In genomic region chr9:93595861-93596365, GRCh38 we compare ENCODE assay signal across 17 cellular contexts. TPM values are rescaled to one million over a fixed set of nuclear protein-coding genes. Genes with fewer than 3 reads are reported as not detected.
DNase-seq lines count a peak whose midpoint lies in the region; ATAC-seq and TF ChIP-seq lines count a peak whose summit lies in the region.
"Had no signal": no experiment of that assay in that cellular context is flagged by ENCODE, and none has a peak within 500 bp of the region (broad histone marks: within the 10 kb centered on the region; RNA-seq: fewer than 3 reads in every experiment).

No MANE protein-coding gene starts in this region.

- peaks cover 30% of the 10 kb centered on the region for H3K4me1 Mint-ChIP-seq in activated naive CD8-positive, alpha-beta T cell treated with anti-CD3 and anti-CD28 coated beads, Interleukin-2, amount 10 ng/mL, durations not matched to agents 7 days and 5 days
- H3K4me1 Mint-ChIP-seq in activated naive CD8-positive, alpha-beta T cell treated with anti-CD3 and anti-CD28 coated beads, Interleukin-2, amount 50 U/mL, for 24 hours: peaks cover 46% of the 10 kb centered on the region
- peaks cover 29% of the 10 kb centered on the region for H3K4me1 Mint-ChIP-seq in neural crest cell
- H3K4me1 Mint-ChIP-seq in H9: peaks cover 40 to 53% of the 10 kb centered on the region in 2 experiments

- no peak overlapping the region for H2BK120ac ChIP-seq in H9 (ENCODE audit: low read depth, low read length, poor library complexity, severe bottlenecking)

- peaks cover 2% of the 10 kb centered on the region for H4K20me1 ChIP-seq in H9 (ENCODE audit: control insufficient read depth, insufficient read depth, insufficient read length)

- no peak overlapping the region for H4K91ac ChIP-seq in H9 (ENCODE audit: insufficient read length, low read depth, low read length)

- TF ChIP-seq CTCF in neural crest cell (conservative IDR thresholded peaks at IDR 0.05): no peak
- TF ChIP-seq CTCF in H9 (conservative IDR thresholded peaks at IDR 0.05): no peak

- H2BK12ac ChIP-seq in H9 (ENCODE audit: insufficient read length, low read depth, low read length): no peak overlapping the region

- H3K23ac ChIP-seq in H9 (ENCODE audit: insufficient read length, low read depth, low read length): no peak overlapping the region

- no peak overlapping the region for H3K14ac ChIP-seq in H9 (ENCODE audit: insufficient read depth, low read length)

- no peak overlapping the region for H2AFZ ChIP-seq in H9 (ENCODE audit: low read length)
- H2AFZ ChIP-seq: GM23248 had no signal

- no peak overlapping the region for H3K4me3 Mint-ChIP-seq in activated naive CD8-positive, alpha-beta T cell treated with anti-CD3 and anti-CD28 coated beads, Interleukin-2, amount 10 ng/mL, durations not matched to agents 7 days and 5 days
- H3K4me3 Mint-ChIP-seq in activated naive CD8-positive, alpha-beta T cell treated with anti-CD3 and anti-CD28 coated beads, Interleukin-2, amount 50 U/mL, for 24 hours: no peak overlapping the region
- H3K4me3 Mint-ChIP-seq in neural crest cell (no peak overlapping the region), H9 (no peak overlapping the region)
- H3K4me3 Mint-ChIP-seq: CD8-positive, alpha-beta T cell had no signal

- H3K79me2 ChIP-seq in H9 (ENCODE audit: insufficient read depth, low read length): no peaks in the 10 kb centered on the region

- H3K27ac ChIP-seq in H9 (ENCODE audit: insufficient read length, low read depth, low read length): no peak overlapping the region
- H3K27ac ChIP-seq: A549, GM23248 had no signal

- no peaks in the 10 kb centered on the region for H3K27me3 Mint-ChIP-seq in activated naive CD8-positive, alpha-beta T cell treated with anti-CD3 and anti-CD28 coated beads, Interleukin-2, amount 10 ng/mL, durations not matched to agents 7 days and 5 days
- no peaks in the 10 kb centered on the region for H3K27me3 Mint-ChIP-seq in activated naive CD8-positive, alpha-beta T cell treated with anti-CD3 and anti-CD28 coated beads, Interleukin-2, amount 50 U/mL, for 24 hours
- H3K27me3 Mint-ChIP-seq in neural crest cell (ENCODE audit: low read depth) (no peaks in the 10 kb centered on the region), H9 (ENCODE audit: low read depth) (no peaks in the 10 kb centered on the region)

- no peak overlapping the region for H3T11ph ChIP-seq in H9 (ENCODE audit: low read length)

- no peak for ATAC-seq in activated naive CD8-positive, alpha-beta T cell treated with anti-CD3 and anti-CD28 coated beads, Interleukin-2, amount 10 ng/mL, durations not matched to agents 7 days and 5 days (ENCODE audit: low read depth)
- no peak for ATAC-seq in activated naive CD8-positive, alpha-beta T cell treated with anti-CD3 and anti-CD28 coated beads, Interleukin-2, amount 50 U/mL, for 24 hours
- ATAC-seq: A549; CD8-positive, alpha-beta T cell had no signal

- H2BK15ac ChIP-seq in H9 (ENCODE audit: low read depth, low read length): no peak overlapping the region

- no CpG with 5 or more reads among the region's 5 CpGs for WGBS in H9 (ENCODE audit: extremely low coverage, insufficient read length, low lambda C conversion rate)

- peaks cover 15% of the 10 kb centered on the region; the same call in 1 of the 2 replicates for H3K4me1 ChIP-seq in H9 (ENCODE audit: insufficient read depth, low read length)

- no peak overlapping the region for H4K5ac ChIP-seq in H9 (ENCODE audit: insufficient read length, low read depth, low read length)

- POLR2A ChIA-PET in activated naive CD8-positive, alpha-beta T cell treated with anti-CD3 and anti-CD28 coated beads, Interleukin-2, amount 10 ng/mL, durations not matched to agents 7 days and 5 days (lab: Charles Lee): no interaction called here

- H3K27ac Mint-ChIP-seq in activated naive CD8-positive, alpha-beta T cell treated with anti-CD3 and anti-CD28 coated beads, Interleukin-2, amount 10 ng/mL, durations not matched to agents 7 days and 5 days: no peak overlapping the region
- no peak overlapping the region for H3K27ac Mint-ChIP-seq in activated naive CD8-positive, alpha-beta T cell treated with anti-CD3 and anti-CD28 coated beads, Interleukin-2, amount 50 U/mL, for 24 hours
- H3K27ac Mint-ChIP-seq in neural crest cell (ENCODE audit: unreplicated experiment): peak overlapping the region; percentile 86
- H3K27ac Mint-ChIP-seq in H9: peak overlapping the region in 1 of 3 experiments; percentile 22; a peak in 2 of 7 replicates
- H3K27ac Mint-ChIP-seq: CD8-positive, alpha-beta T cell had no signal

- no peak overlapping the region for H2BK20ac ChIP-seq in H9 (ENCODE audit: low read depth, low read length, poor library complexity, severe bottlenecking)

- no peak overlapping the region for H3K56ac ChIP-seq in H9 (ENCODE audit: insufficient read length, low read depth, low read length)

- H3K36me3 Mint-ChIP-seq in activated naive CD8-positive, alpha-beta T cell treated with anti-CD3 and anti-CD28 coated beads, Interleukin-2, amount 10 ng/mL, durations not matched to agents 7 days and 5 days: no peaks in the 10 kb centered on the region
- H3K36me3 Mint-ChIP-seq in activated naive CD8-positive, alpha-beta T cell treated with anti-CD3 and anti-CD28 coated beads, Interleukin-2, amount 50 U/mL, for 24 hours (ENCODE audit: low read depth): no peaks in the 10 kb centered on the region
- H3K36me3 Mint-ChIP-seq in neural crest cell (ENCODE audit: low read depth) (peaks cover 3% of the 10 kb centered on the region), H9 (ENCODE audit: insufficient read depth in 1 of 3, low read depth in 3 of 3) (no peaks in the 10 kb centered on the region)
- H3K36me3 Mint-ChIP-seq: CD8-positive, alpha-beta T cell had no signal

- no peaks in the 10 kb centered on the region for H3K9me3 ChIP-seq in H9 (ENCODE audit: control insufficient read depth, low read depth, low read length)
- H3K9me3 ChIP-seq: A549, MG63 had no signal

- no peak overlapping the region for H3K4me2 ChIP-seq in H9 (ENCODE audit: insufficient read depth, insufficient read length, low read length)
- H3K4me2 ChIP-seq: A549 had no signal

- H4K8ac ChIP-seq in H9 (replicated peaks; ENCODE audit: insufficient read length, low read depth, low read length): no peak overlapping the region

- H3K4ac ChIP-seq in H9 (ENCODE audit: low read depth, low read length): no peak overlapping the region

- H3K18ac ChIP-seq in H9 (ENCODE audit: insufficient read length, low read depth, low read length): no peak overlapping the region

- peak; percentile 7 for DNase-seq in activated naive CD8-positive, alpha-beta T cell treated with anti-CD3 and anti-CD28 coated beads, Interleukin-2, amount 10 ng/mL, durations not matched to agents 7 days and 5 days
- no peak for DNase-seq in activated naive CD8-positive, alpha-beta T cell treated with anti-CD3 and anti-CD28 coated beads, Interleukin-2, amount 50 U/mL, for 24 hours
- DNase-seq in ecto neural progenitor cell (ENCODE audit: low spot score) (peak; percentile 41), neural crest cell (ENCODE audit: low read depth, low spot score) (no peak), DMS79 (lab: John Stamatoyannopoulos, UW) (no peak), H9 (no peak)
- DNase-seq in activated T-cell treated with anti-CD3 and anti-CD28 coated beads, Interleukin-2, amount 50 U/mL, for 1 hour: no peak
- DNase-seq: GDM1; GM23248; MG63; NCI-H1105; NCI-H1694 treated with DMSO at 0.1 percent for 48 hours; NCI-H345; NCI-H526 treated with DMSO at 0.1 percent for 48 hours; NK-92 treated with Interleukin-12 subunit alpha and Interleukin-12 subunit beta, amount 100 ng/mL, for 24 hours had no signal

- H2AK5ac ChIP-seq in H9 (ENCODE audit: insufficient read length, low read length): no peak overlapping the region

- H3K23me2 ChIP-seq in H9 (ENCODE audit: insufficient read length, low read depth, low read length, poor library complexity, severe bottlenecking): no peaks in the 10 kb centered on the region

- H2BK5ac ChIP-seq in H9 (ENCODE audit: insufficient read length, low read length): no peak overlapping the region

- H3K27me3 ChIP-seq in H9 (ENCODE audit: insufficient read depth, low read length): no peaks in the 10 kb centered on the region
- H3K27me3 ChIP-seq: MG63 had no signal

- H3K9me3 Mint-ChIP-seq in activated naive CD8-positive, alpha-beta T cell treated with anti-CD3 and anti-CD28 coated beads, Interleukin-2, amount 10 ng/mL, durations not matched to agents 7 days and 5 days: no peaks in the 10 kb centered on the region
- no peaks in the 10 kb centered on the region for H3K9me3 Mint-ChIP-seq in activated naive CD8-positive, alpha-beta T cell treated with anti-CD3 and anti-CD28 coated beads, Interleukin-2, amount 50 U/mL, for 24 hours
- no peaks in the 10 kb centered on the region for H3K9me3 Mint-ChIP-seq in neural crest cell
- no peaks in the 10 kb centered on the region for H3K9me3 Mint-ChIP-seq in H9
- H3K9me3 Mint-ChIP-seq: CD8-positive, alpha-beta T cell had no signal

- H3K79me1 ChIP-seq in H9 (ENCODE audit: insufficient read depth, low read depth, low read length, poor library complexity, severe bottlenecking): no peaks in the 10 kb centered on the region

- no peak overlapping the region for H3K9ac ChIP-seq in H9 (ENCODE audit: extremely low read depth, insufficient read length, low read length)
- H3K9ac ChIP-seq: GM23248 had no signal

RNA-seq across cellular contexts. Expression of gene PHF2, which starts 19.5 kb away (rescaled TPM):
- total RNA-seq in activated naive CD8-positive, alpha-beta T cell treated with anti-CD3 and anti-CD28 coated beads, Interleukin-2, amount 10 ng/mL, durations not matched to agents 7 days and 5 days: 10 to 100 TPM; 27.9 to 29.5 TPM
- total RNA-seq in neural crest cell: 34.4 and 34.7 TPM in 2 replicates
- 17.4 and 18.8 TPM in 2 replicates for total RNA-seq in H9 (2021)

Comparison
In these comparisons a context has a peak if more than half of its experiments do, and no peak if none do; other contexts are left out.
1. DNase-seq: peak in activated naive CD8-positive, alpha-beta T cell treated with anti-CD3 and anti-CD28 coated beads, Interleukin-2, amount 10 ng/mL, durations not matched to agents 7 days and 5 days (single experiment) and ecto neural progenitor cell (single experiment); none in activated naive CD8-positive, alpha-beta T cell treated with anti-CD3 and anti-CD28 coated beads, Interleukin-2, amount 50 U/mL, for 24 hours (single experiment), neural crest cell (single experiment), DMS79 (single experiment), H9 (single experiment) and activated T-cell treated with anti-CD3 and anti-CD28 coated beads, Interleukin-2, amount 50 U/mL, for 1 hour (single experiment).